ENCODE assay signal across 8 cellular contexts in the genomic region with DNA sequence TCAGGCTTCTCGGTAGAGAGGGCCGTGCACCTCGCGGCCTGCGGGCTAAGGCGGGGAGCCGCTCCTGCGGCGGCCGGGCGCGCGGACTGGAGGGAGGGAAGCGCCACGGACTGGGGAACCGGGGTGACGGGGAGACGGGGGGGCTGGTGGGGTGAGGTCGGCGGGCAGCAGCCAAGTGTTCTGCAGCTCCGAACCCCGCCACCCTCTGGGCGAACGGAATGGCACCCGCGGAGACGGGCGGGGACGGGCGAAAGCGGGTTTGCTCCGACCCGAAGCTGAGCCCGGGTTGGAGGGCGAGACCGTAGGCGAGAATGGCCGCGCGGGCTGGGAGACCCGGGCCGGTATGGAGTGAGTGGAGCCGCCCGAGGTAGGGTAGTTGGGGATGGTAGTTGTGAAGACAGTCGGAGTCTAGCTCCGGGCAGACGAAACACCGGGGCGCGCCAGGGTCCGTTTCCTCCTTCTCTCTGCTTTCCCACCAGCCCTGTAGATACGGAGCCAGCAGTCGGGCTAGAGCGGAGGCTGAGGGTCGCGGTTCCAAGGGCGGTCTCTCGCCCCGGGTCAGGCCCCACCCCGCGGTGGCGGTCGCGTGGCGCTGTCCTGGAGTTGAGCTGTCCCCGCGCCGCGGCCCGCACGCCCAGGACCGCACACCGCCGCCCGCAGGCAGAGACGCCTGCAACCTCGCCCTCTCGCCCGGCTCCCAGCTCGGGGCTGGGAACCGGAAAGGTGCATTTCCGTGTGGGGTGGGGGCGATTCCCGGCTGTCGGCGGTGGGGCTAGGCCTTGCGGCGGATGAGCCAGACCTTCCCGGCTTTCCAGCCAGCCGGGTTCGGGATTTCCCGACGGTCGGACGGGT.
A peak's percentile ranks its signal among the peaks of the same experiment; 100 is the strongest.
DNase-seq lines count a peak whose midpoint lies in the region; ATAC-seq and TF ChIP-seq lines count a peak whose summit lies in the region.

No MANE protein-coding gene starts in this region.

- H3K4me3 ChIP-seq in CD8-positive, alpha-beta T cell (ENCODE audit: low read depth, low read length) = no peak overlapping the region
- peak overlapping the region; percentile 80 for H3K4me3 ChIP-seq in HUES6 (ENCODE audit: low read depth, low read length)
- H3K4me3 ChIP-seq in ascending aorta = peak overlapping the region; percentile 70 to 71
- H3K4me3 ChIP-seq in iPS-20b (ENCODE audit: low read length) = peak overlapping the region; percentile 69
- peak overlapping the region; percentile 42 to 48 for H3K4me3 ChIP-seq in testis
- no peak overlapping the region for H3K4me3 ChIP-seq in CD4-positive, alpha-beta memory T cell (ENCODE audit: low read length in 2 of 2)

- CTCF ChIA-PET in CD8-positive, alpha-beta T cell (lab: Charles Lee) = no interaction called here
- CTCF ChIA-PET in CD4-positive, alpha-beta memory T cell (lab: Charles Lee; ENCODE audit: partially characterized antibody) = no interaction called here

- peak overlapping the region; percentile 5 for H3K4me3 Mint-ChIP-seq in CD8-positive, alpha-beta T cell
- peak overlapping the region in 1 of 8 donors; percentile 6 for H3K4me3 Mint-ChIP-seq in CD4-positive, alpha-beta memory T cell

- 0 to 2% methylated on average over 18 to 90 of the region's 95 CpGs for WGBS in testis, 2 donors

- peaks cover 3% of the 10 kb centered on the region for H3K27me3 ChIP-seq in CD8-positive, alpha-beta T cell (ENCODE audit: insufficient read depth, low read length)
- peaks cover 86% of the 10 kb centered on the region for H3K27me3 ChIP-seq in HUES6 (ENCODE audit: control insufficient read depth, insufficient read depth, low read length)
- no peaks in the 10 kb centered on the region for H3K27me3 ChIP-seq in ascending aorta
- H3K27me3 ChIP-seq in iPS-20b (ENCODE audit: insufficient read depth, low read length) = peaks cover 99% of the 10 kb centered on the region
- H3K27me3 ChIP-seq in testis = no peaks in the 10 kb centered on the region
- peaks cover 6% of the 10 kb centered on the region for H3K27me3 ChIP-seq in CD4-positive, alpha-beta memory T cell (ENCODE audit: insufficient read depth, low read length)

- TF ChIP-seq POLR2A in testis (IDR thresholded peaks at IDR 0.05) = no peak

- no peaks in the 10 kb centered on the region for H3K9me3 ChIP-seq in CD8-positive, alpha-beta T cell (ENCODE audit: low read length)
- H3K9me3 ChIP-seq in HUES6 (ENCODE audit: control insufficient read depth, insufficient read depth, low read depth, low read length) (no peaks in the 10 kb centered on the region), ascending aorta (no peaks in the 10 kb centered on the region), iPS-20b (ENCODE audit: insufficient read depth, low read depth, low read length) (no peaks in the 10 kb centered on the region), testis (no peaks in the 10 kb centered on the region)
- no peaks in the 10 kb centered on the region for H3K9me3 ChIP-seq in CD4-positive, alpha-beta memory T cell (ENCODE audit: control insufficient read depth in 1 of 2, low read length in 2 of 2)

- peaks cover 12% of the 10 kb centered on the region for H3K4me1 Mint-ChIP-seq in CD8-positive, alpha-beta T cell (ENCODE audit: low read depth)
- peaks cover 0 to 11% (median 6%) of the 10 kb centered on the region in 4 donors for H3K4me1 Mint-ChIP-seq in CD4-positive, alpha-beta memory T cell

- no peaks in the 10 kb centered on the region for H3K9me3 Mint-ChIP-seq in CD8-positive, alpha-beta T cell
- H3K9me3 Mint-ChIP-seq in CD4-positive, alpha-beta memory T cell = no peaks in the 10 kb centered on the region

- H3K27ac ChIP-seq in CD8-positive, alpha-beta T cell (ENCODE audit: low read depth, low read length) = no peak overlapping the region
- H3K27ac ChIP-seq in HUES6 (ENCODE audit: low read depth, low read length) (no peak overlapping the region), ascending aorta (peak overlapping the region; percentile 57 to 65), iPS-20b (ENCODE audit: low read length) (no peak overlapping the region), testis (no peak overlapping the region)
- H3K27ac ChIP-seq in CD4-positive, alpha-beta memory T cell (ENCODE audit: low read depth, low read length) = no peak overlapping the region

- intact Hi-C loops in CD8-positive, alpha-beta T cell (cut with DNase I, micrococcal nuclease) = no loop called here
- intact Hi-C loops in ascending aorta (cut with DNase I) (loop anchor here (5.0 kb wide), 4 partner anchors 73 to 323 kb away; no protein-coding TSS in a partner anchor), testis (cut with DNase I; ENCODE audit: low total_unique reads) (no loop called here)
- intact Hi-C loops in CD4-positive, alpha-beta memory T cell (cut with micrococcal nuclease) = no loop called here

- H3K36me3 Mint-ChIP-seq in CD8-positive, alpha-beta T cell = no peaks in the 10 kb centered on the region
- no peaks in the 10 kb centered on the region for H3K36me3 Mint-ChIP-seq in CD4-positive, alpha-beta memory T cell

- ATAC-seq in CD8-positive, alpha-beta T cell = no peak
- no peak for ATAC-seq in GM21619 (IDR thresholded peaks at IDR 0.05; ENCODE audit: unreplicated experiment)

- DNase-seq in CD8-positive, alpha-beta T cell = peak in 1 of 7 experiments; percentile 42
- DNase-seq in ascending aorta (ENCODE audit: low spot score in 2 of 2) (no peak), testis (peak; percentile 19), MV-4-11 (lab: John Stamatoyannopoulos, UW) (no peak)
- no peak for DNase-seq in CD4-positive, alpha-beta memory T cell

- no peak overlapping the region for H3K27ac Mint-ChIP-seq in CD8-positive, alpha-beta T cell
- no peak overlapping the region for H3K27ac Mint-ChIP-seq in CD4-positive, alpha-beta memory T cell

- H3K9ac ChIP-seq in HUES6 (ENCODE audit: low read length) (peak overlapping the region; percentile 58), iPS-20b (ENCODE audit: low read depth, low read length) (no peak overlapping the region; the same call in 1 of the 2 replicates)

- H3K4me1 ChIP-seq in CD8-positive, alpha-beta T cell (ENCODE audit: insufficient read depth, low read length) = no peaks in the 10 kb centered on the region
- H3K4me1 ChIP-seq in HUES6 (ENCODE audit: control insufficient read depth, insufficient read depth, low read length) (no peaks in the 10 kb centered on the region; the same call in 1 of the 2 replicates), ascending aorta (peaks cover 0 to 2% of the 10 kb centered on the region in 2 donors), iPS-20b (ENCODE audit: insufficient read depth, low read length) (peaks cover 12% of the 10 kb centered on the region), testis (peaks cover 9% of the 10 kb centered on the region)
- H3K4me1 ChIP-seq in CD4-positive, alpha-beta memory T cell (ENCODE audit: insufficient read depth, low read length) = peaks cover 5% of the 10 kb centered on the region

- no peak for TF ChIP-seq CTCF in CD8-positive, alpha-beta T cell (IDR thresholded peaks at IDR 0.05)
- TF ChIP-seq CTCF in ascending aorta (IDR thresholded peaks at IDR 0.05) (peak in 1 of 3 experiments; percentile 13), testis (IDR thresholded peaks at IDR 0.05) (no peak)

- peaks cover 51% of the 10 kb centered on the region for H3K27me3 Mint-ChIP-seq in CD8-positive, alpha-beta T cell (ENCODE audit: low read depth)
- peaks cover 39 to 45% of the 10 kb centered on the region in 2 donors for H3K27me3 Mint-ChIP-seq in CD4-positive, alpha-beta memory T cell

- POLR2A ChIA-PET in CD8-positive, alpha-beta T cell (lab: Charles Lee) = no interaction called here
- POLR2A ChIA-PET in CD4-positive, alpha-beta memory T cell (lab: Charles Lee; ENCODE audit: partially characterized antibody) = no interaction called here

- H3K36me3 ChIP-seq in CD8-positive, alpha-beta T cell (ENCODE audit: insufficient read depth, low read length) = no peaks in the 10 kb centered on the region
- H3K36me3 ChIP-seq in HUES6 (ENCODE audit: control insufficient read depth, insufficient read depth, low read length) (no peaks in the 10 kb centered on the region), ascending aorta (no peaks in the 10 kb centered on the region), iPS-20b (ENCODE audit: insufficient read depth, low read depth, low read length) (no peaks in the 10 kb centered on the region), testis (ENCODE audit: low read depth, missing control alignments) (no peaks in the 10 kb centered on the region)
- H3K36me3 ChIP-seq in CD4-positive, alpha-beta memory T cell (ENCODE audit: insufficient read depth, low read length) = no peaks in the 10 kb centered on the region

Comparison
In these comparisons a context has a peak if more than half of its experiments do, and no peak if none do; other contexts are left out.
1. H3K27ac ChIP-seq: peak in ascending aorta (2 of 2); none in CD8-positive, alpha-beta T cell (single experiment), HUES6 (single experiment), iPS-20b (single experiment), testis (0 of 2) and CD4-positive, alpha-beta memory T cell (single experiment).
2. H3K4me3 ChIP-seq: peak in HUES6 (single experiment), ascending aorta (2 of 2), iPS-20b (single experiment) and testis (2 of 2); none in CD8-positive, alpha-beta T cell (single experiment) and CD4-positive, alpha-beta memory T cell (0 of 2).